22 cellular contexts compared by ENCODE assay signal in genomic region chr20:57079016-57080005, GRCh38.
"Had no signal": no experiment of that assay in that cellular context is flagged by ENCODE, and none has a peak within 500 bp of the region (broad histone marks: within the 10 kb centered on the region; RNA-seq: fewer than 3 reads in every experiment).

No MANE protein-coding gene starts in this region.

- H3K27me3 ChIP-seq: testis had no signal

- H3K36me3 ChIP-seq: esophagus muscularis mucosa, gastroesophageal sphincter, heart left ventricle had no signal

- H3K4me3 ChIP-seq: dorsolateral prefrontal cortex, esophagus muscularis mucosa, gastroesophageal sphincter, heart left ventricle, testis had no signal

- DNase-seq: activated CD4-positive, alpha-beta T cell treated with anti-CD3 and anti-CD28 coated beads, Interleukin-2, amount 10 ng/mL, durations not matched to agents 7 days and 5 days; activated CD4-positive, CD25-positive, alpha-beta regulatory T cell treated with anti-CD3 and anti-CD28 coated beads, Interleukin-2, amount 50 U/mL, for 72 hours; activated CD8-positive, alpha-beta memory T cell treated with anti-CD3 and anti-CD28 coated beads, Interleukin-2, amount 10 ng/mL, durations not matched to agents 7 days and 5 days; activated CD8-positive, alpha-beta T cell treated with anti-CD3 and anti-CD28 coated beads for 36 hours; activated gamma-delta T cell; activated naive CD4-positive, alpha-beta T cell treated with anti-CD3 and anti-CD28 coated beads, Interleukin-2, amount 50 U/mL, for 16 hours; activated naive CD8-positive, alpha-beta T cell treated with anti-CD3 and anti-CD28 coated beads, Interleukin-2, amount 50 U/mL, for 24 hours; activated T-cell treated with anti-CD3 and anti-CD28 coated beads for 4 hours; central memory CD4-positive, alpha-beta T cell; dorsolateral prefrontal cortex; effector memory CD8-positive, alpha-beta T cell; heart left ventricle; left ventricle myocardium superior; nephron progenitor cell; nucleus accumbens; small intestine; T-helper 2 cell; testis had no signal

- ATAC-seq: activated CD8-positive, alpha-beta memory T cell treated with anti-CD3 and anti-CD28 coated beads, Interleukin-2, amount 10 ng/mL, durations not matched to agents 7 days and 5 days; activated CD8-positive, alpha-beta T cell treated with anti-CD3 and anti-CD28 coated beads for 36 hours; activated naive CD8-positive, alpha-beta T cell treated with anti-CD3 and anti-CD28 coated beads, Interleukin-2, amount 50 U/mL, for 24 hours; effector memory CD8-positive, alpha-beta T cell; gastroesophageal sphincter; heart left ventricle; left ventricle myocardium superior; sciatic nerve; stimulated activated memory B cell treated with anti-CD40 and anti-IgM and Interleukin-4, amounts not matched to agents 10 μg/mL and 1 μg/mL and 100 μg/mL, for 72 hours had no signal

- H3K9me3 ChIP-seq: testis had no signal
